Comparison of ENCODE assay signal across 27 cellular contexts in genomic region chr10:104478380-104478779, GRCh38.
"Had no signal": no experiment of that assay in that cellular context is flagged by ENCODE, and none has a peak within 500 bp of the region (broad histone marks: within the 10 kb centered on the region; RNA-seq: fewer than 3 reads in every experiment).

No MANE protein-coding gene starts in this region.

- H3K4me1 ChIP-seq: adrenal gland, colonic mucosa, gastrocnemius medialis, heart left ventricle, lower lobe of right lung, psoas muscle, suprapubic skin had no signal

- H3K27ac Mint-ChIP-seq: activated CD4-positive, alpha-beta T cell treated with anti-CD3 and anti-CD28 coated beads, Interleukin-2, amount 10 ng/mL, durations not matched to agents 7 days and 5 days; activated naive CD8-positive, alpha-beta T cell; activated T-cell treated with anti-CD3 and anti-CD28 coated beads, Interleukin-2, amount 50 U/mL, for 24 hours; activated T-helper 2 cell treated with anti-CD3 and anti-CD28 coated beads, Interferon-gamma antibody, Interleukin-2, Interleukin-4, amounts not matched to agents 10 μg/mL and 5 μg/mL and 100 μg/mL, durations not matched to agents 14 hours and 24 hours and 36 hours; effector memory CD8-positive, alpha-beta T cell; natural killer cell; T-helper 17 cell had no signal

- H3K27ac ChIP-seq: adrenal gland, ascending aorta, colonic mucosa, dorsolateral prefrontal cortex, gastrocnemius medialis, heart left ventricle, lower lobe of right lung, ovary, psoas muscle, right atrium auricular region, stomach, suprapubic skin, tibial nerve, WERI-Rb-1 had no signal

- H3K9me3 Mint-ChIP-seq: activated CD4-positive, alpha-beta T cell treated with anti-CD3 and anti-CD28 coated beads, Interleukin-2, amount 10 ng/mL, durations not matched to agents 7 days and 5 days; activated T-cell treated with anti-CD3 and anti-CD28 coated beads, Interleukin-2, amount 50 U/mL, for 24 hours; activated T-helper 2 cell treated with anti-CD3 and anti-CD28 coated beads, Interferon-gamma antibody, Interleukin-2, Interleukin-4, amounts not matched to agents 10 μg/mL and 5 μg/mL and 100 μg/mL, durations not matched to agents 14 hours and 24 hours and 36 hours; effector memory CD8-positive, alpha-beta T cell; natural killer cell had no signal

- DNase-seq: activated CD4-positive, alpha-beta T cell treated with anti-CD3 and anti-CD28 coated beads, Interleukin-2, amount 10 ng/mL, durations not matched to agents 7 days and 5 days; activated CD4-positive, CD25-positive, alpha-beta regulatory T cell treated with anti-CD3 and anti-CD28 coated beads, Interleukin-2, amount 50 U/mL, for 72 hours; activated naive CD4-positive, alpha-beta T cell; activated T-cell treated with anti-CD3 and anti-CD28 coated beads, Interleukin-2, amount 50 U/mL, for 24 hours; adrenal gland; colonic mucosa; dorsolateral prefrontal cortex; effector memory CD8-positive, alpha-beta T cell; gastrocnemius medialis; heart left ventricle; kidney; lower lobe of right lung; natural killer cell; ovary; psoas muscle; stimulated activated CD4-positive, alpha-beta T cell treated with anti-CD3 and anti-CD28 coated beads, Interleukin-4, amount 100 ng/mL, for 4 hours; stomach; T-helper 17 cell; WERI-Rb-1 had no signal

- H3K4me1 Mint-ChIP-seq: activated CD4-positive, alpha-beta T cell treated with anti-CD3 and anti-CD28 coated beads, Interleukin-2, amount 10 ng/mL, durations not matched to agents 7 days and 5 days; natural killer cell; T-helper 17 cell had no signal

- H3K4me3 ChIP-seq: adrenal gland, ascending aorta, colonic mucosa, dorsolateral prefrontal cortex, gastrocnemius medialis, heart left ventricle, lower lobe of right lung, ovary, psoas muscle, right atrium auricular region, stomach, suprapubic skin, tibial nerve had no signal

- H3K36me3 Mint-ChIP-seq: activated naive CD8-positive, alpha-beta T cell; natural killer cell had no signal

- ATAC-seq: effector memory CD8-positive, alpha-beta T cell; esophagus mucosa; gastrocnemius medialis; heart left ventricle; left lobe of liver; lower lobe of right lung; natural killer cell; psoas muscle; T-helper 17 cell had no signal

- H3K27me3 ChIP-seq: adrenal gland, ascending aorta, colonic mucosa, gastrocnemius medialis, ovary, right atrium auricular region had no signal

- H3K4me3 Mint-ChIP-seq: activated CD4-positive, alpha-beta T cell treated with anti-CD3 and anti-CD28 coated beads, Interleukin-2, amount 10 ng/mL, durations not matched to agents 7 days and 5 days; activated naive CD8-positive, alpha-beta T cell; activated T-cell treated with anti-CD3 and anti-CD28 coated beads, Interleukin-2, amount 50 U/mL, for 24 hours; effector memory CD8-positive, alpha-beta T cell; natural killer cell; T-helper 17 cell had no signal

- H3K36me3 ChIP-seq: adrenal gland, ascending aorta, colonic mucosa, gastrocnemius medialis, heart left ventricle, lower lobe of right lung, ovary, right atrium auricular region, stomach, suprapubic skin, tibial nerve, WERI-Rb-1 had no signal
